12 cellular contexts compared by ENCODE assay signal in genomic region chr7:1663243-1663642, GRCh38. TPM values are rescaled to one million over a fixed set of nuclear protein-coding genes. Genes with fewer than 3 reads are reported as not detected.
DNase-seq lines count a peak whose midpoint lies in the region; ATAC-seq, FAIRE-seq and TF ChIP-seq lines count a peak whose summit lies in the region.
"Had no signal": no experiment of that assay in that cellular context is flagged by ENCODE, and none has a peak within 500 bp of the region (broad histone marks: within the 10 kb centered on the region; RNA-seq: fewer than 3 reads in every experiment).

No MANE protein-coding gene starts in this region.

- DNase-seq in CD4-positive, alpha-beta T cell: peak in 2 of 10 experiments; percentile 9 to 20
- DNase-seq in GM12891 (ENCODE audit: insufficient read length, low spot score) (peak; percentile 13), endothelial cell (ENCODE audit: low spot score) (no peak), nephron progenitor cell (no peak), NCI-H345 (lab: John Stamatoyannopoulos, UW) (no peak), HEK293T (ENCODE audit: extremely low spot score) (no peak), GDM1 (lab: John Stamatoyannopoulos, UW) (no peak)
- DNase-seq: erythroblast, MV-4-11, NCI-H2227 treated with DMSO at 0.1 percent for 48 hours, thyroid gland had no signal

- no peaks in the 10 kb centered on the region for H3K9me3 ChIP-seq in CD4-positive, alpha-beta T cell (ENCODE audit: control insufficient read depth, low read length)
- H3K9me3 ChIP-seq: thyroid gland had no signal

- CTCF ChIA-PET in CD4-positive, alpha-beta T cell (lab: Charles Lee): no interaction called here
- CTCF ChIA-PET in HEK293T (lab: Yijun Ruan, JAX): no interaction called here

- TF ChIP-seq CTCF in CD4-positive, alpha-beta T cell (IDR thresholded peaks at IDR 0.05): no peak
- TF ChIP-seq CTCF in endothelial cell (IDR thresholded peaks at IDR 0.05; ENCODE audit: unreplicated experiment) (no peak), nephron progenitor cell (IDR thresholded peaks at IDR 0.05) (no peak)

- no peak for TF ChIP-seq POLR2A in GM12891 (IDR thresholded peaks at IDR 0.05; ENCODE audit: low read depth, low read length)

- ATAC-seq in CD4-positive, alpha-beta T cell (ENCODE audit: poor library complexity): peak; percentile 65
- ATAC-seq: Panc1 had no signal

- peaks cover 47% of the 10 kb centered on the region for H3K27me3 Mint-ChIP-seq in CD4-positive, alpha-beta T cell
- H3K27me3 Mint-ChIP-seq in endothelial cell (ENCODE audit: unreplicated experiment) (peaks cover 11% of the 10 kb centered on the region), nephron progenitor cell (ENCODE audit: low read depth, poor library complexity) (peaks cover 52% of the 10 kb centered on the region)

- intact Hi-C loops in CD4-positive, alpha-beta T cell (cut with DNase I, micrococcal nuclease): loop anchor here (2.0 to 10.0 kb wide), 3 partner anchors 262 to 546 kb away; no protein-coding TSS in a partner anchor

- H3K27ac Mint-ChIP-seq in CD4-positive, alpha-beta T cell: no peak overlapping the region
- H3K27ac Mint-ChIP-seq in endothelial cell (ENCODE audit: unreplicated experiment) (peak overlapping the region; percentile 18), nephron progenitor cell (no peak overlapping the region)

- no peak for FAIRE-seq in GM12891 (lab: Jason Lieb, UNC)

- no peaks in the 10 kb centered on the region for H3K9me3 Mint-ChIP-seq in CD4-positive, alpha-beta T cell
- no peaks in the 10 kb centered on the region for H3K9me3 Mint-ChIP-seq in endothelial cell (ENCODE audit: unreplicated experiment)
- H3K9me3 Mint-ChIP-seq in nephron progenitor cell: peaks cover 13% of the 10 kb centered on the region

- H3K27ac ChIP-seq in CD4-positive, alpha-beta T cell (ENCODE audit: low read depth, low read length): no peak overlapping the region
- H3K27ac ChIP-seq: thyroid gland had no signal

- peaks cover 48% of the 10 kb centered on the region for H3K27me3 ChIP-seq in CD4-positive, alpha-beta T cell (ENCODE audit: control insufficient read depth, insufficient read depth, low read length)

- POLR2A ChIA-PET in CD4-positive, alpha-beta T cell (lab: Charles Lee): no interaction called here
- POLR2A ChIA-PET in HEK293T (lab: Yijun Ruan, JAX): no interaction called here

- peaks cover 3% of the 10 kb centered on the region for H3K4me1 Mint-ChIP-seq in CD4-positive, alpha-beta T cell (ENCODE audit: low read depth)
- no peaks in the 10 kb centered on the region for H3K4me1 Mint-ChIP-seq in endothelial cell (ENCODE audit: unreplicated experiment)
- H3K4me1 Mint-ChIP-seq in nephron progenitor cell: peaks cover 9% of the 10 kb centered on the region

- H3K4me3 Mint-ChIP-seq in CD4-positive, alpha-beta T cell: peak overlapping the region; percentile 62
- H3K4me3 Mint-ChIP-seq in endothelial cell (ENCODE audit: unreplicated experiment) (peak overlapping the region; percentile 76), nephron progenitor cell (peak overlapping the region; percentile 67)

- H3K36me3 Mint-ChIP-seq in CD4-positive, alpha-beta T cell (ENCODE audit: low read depth): no peaks in the 10 kb centered on the region
- H3K36me3 Mint-ChIP-seq in endothelial cell (ENCODE audit: low read depth, unreplicated experiment) (no peaks in the 10 kb centered on the region), nephron progenitor cell (ENCODE audit: low read depth) (no peaks in the 10 kb centered on the region)

TF ChIP-seq in GM12891, 5 proteins besides CTCF, POLR2A, EP300 and RAD21:
- TF ChIP-seq PAX5 (IDR thresholded peaks at IDR 0.05; ENCODE audit: insufficient read depth, low read length, severe bottlenecking): no peak
- TF ChIP-seq POLR2AphosphoS5 (IDR thresholded peaks at IDR 0.05; ENCODE audit: low read depth, low read length): no peak
- no peak for TF ChIP-seq POU2F2 (IDR thresholded peaks at IDR 0.05; ENCODE audit: low read depth, low read length)
- TF ChIP-seq SPI1 (IDR thresholded peaks at IDR 0.05; ENCODE audit: low read depth, low read length): no peak
- TF ChIP-seq TAF1 (IDR thresholded peaks at IDR 0.05; ENCODE audit: low read depth, low read length): no peak

TF ChIP-seq in HEK293T, 16 proteins besides CTCF, POLR2A, EP300 and RAD21:
- no peak for TF ChIP-seq FOXK2 (IDR thresholded peaks at IDR 0.05)
- no peak for TF ChIP-seq BHLHE40 (IDR thresholded peaks at IDR 0.05; ENCODE audit: borderline replicate concordance)
- no peak for TF ChIP-seq ZNF384 (IDR thresholded peaks at IDR 0.05)
- no peak for TF ChIP-seq L3MBTL2 (conservative IDR thresholded peaks at IDR 0.05)
- TF ChIP-seq FOXA1 (IDR thresholded peaks at IDR 0.05): no peak
- no peak for TF ChIP-seq SUZ12 (IDR thresholded peaks at IDR 0.05)

RNA-seq across cellular contexts. Expression of gene ELFN1, which starts 6.8 kb away (rescaled TPM):
- total RNA-seq in CD4-positive, alpha-beta T cell: not detected
- polyA plus RNA-seq in GM12891 (2012; ENCODE audit: low read depth, missing spikeins): 0.44 TPM
- total RNA-seq in endothelial cell (ENCODE audit: unreplicated experiment): 10.6 TPM

Comparison
In these comparisons a context has a peak if more than half of its experiments do, and no peak if none do; other contexts are left out.
1. RNA of gene ELFN1, which starts 6.8 kb away (total RNA-seq): 10.6 TPM in endothelial cell (single experiment); not detected in CD4-positive, alpha-beta T cell; every median in the first group is over 10 times any median in the second.
2. Peak in every context shown above with its lines, with median percentiles within 50 percentile points of each other: H3K4me3 Mint-ChIP-seq.